Comparison of ENCODE assay signal across 8 cellular contexts in genomic region chr7:98869374-98870070, GRCh38. TPM values are rescaled to one million over a fixed set of nuclear protein-coding genes. Genes with fewer than 3 reads are reported as not detected.
DNase-seq lines count a peak whose midpoint lies in the region; ATAC-seq lines count a peak whose summit lies in the region.

TMEM130 (minus strand) TSS chr7:98870014; CDS start chr7:98869861, 153 bp downstream.

- no peak for DNase-seq in T-helper 2 cell treated with Interferon-gamma antibody and Interleukin-4, amounts not matched to agents 5 μg/mL and 100 μg/mL, for 36 hours (ENCODE audit: low spot score)
- no peak for DNase-seq in T-helper 2 cell
- DNase-seq in activated CD4-positive, alpha-beta memory T cell treated with anti-CD3 and anti-CD28 coated beads, Interleukin-2, amount 10 ng/mL, durations not matched to agents 7 days and 5 days = no peak
- DNase-seq in right cardiac atrium = no peak
- no peak for DNase-seq in kidney tubule cell (ENCODE audit: low spot score)
- DNase-seq in SJCRH30 = no peak
- no peak for DNase-seq in Ammon's horn (ENCODE audit: low spot score)

- POLR2A ChIA-PET in activated CD4-positive, alpha-beta memory T cell treated with anti-CD3 and anti-CD28 coated beads, Interleukin-2, amount 10 ng/mL, durations not matched to agents 7 days and 5 days (lab: Charles Lee) = no interaction called here

- H3K9me3 ChIP-seq in right cardiac atrium (ENCODE audit: control insufficient read depth, low read length) = no peaks in the 10 kb centered on the region
- no peaks in the 10 kb centered on the region for H3K9me3 ChIP-seq in SJCRH30 (replicated peaks)

- H3K27ac ChIP-seq in right cardiac atrium (ENCODE audit: low read length) = no peak within 1 kb of the TSS
- H3K27ac ChIP-seq in SJCRH30 = no peak within 1 kb of the TSS

- H3K4me3 ChIP-seq in right cardiac atrium (ENCODE audit: low read length) (peak within 1 kb of the TSS; percentile 57), SJCRH30 (no peak within 1 kb of the TSS)

- H3K4me1 ChIP-seq in right cardiac atrium (ENCODE audit: control insufficient read depth, insufficient read depth, low read length) = no peaks in the 10 kb centered on the region
- peaks cover 13% of the 10 kb centered on the region; the same call in 1 of the 2 replicates for H3K4me1 ChIP-seq in SJCRH30

- CTCF ChIA-PET in activated CD4-positive, alpha-beta memory T cell treated with anti-CD3 and anti-CD28 coated beads, Interleukin-2, amount 10 ng/mL, durations not matched to agents 7 days and 5 days (lab: Charles Lee) = interaction anchor here (1.5 kb wide), 1 partner anchor 10 kb away, joined by 6 read pairs; no protein-coding TSS in a partner anchor

- no peaks in the 10 kb centered on the region for H3K9me3 Mint-ChIP-seq in T-helper 2 cell treated with Interferon-gamma antibody and Interleukin-4, amounts not matched to agents 5 μg/mL and 100 μg/mL, for 36 hours
- no peaks in the 10 kb centered on the region for H3K9me3 Mint-ChIP-seq in activated CD4-positive, alpha-beta memory T cell treated with anti-CD3 and anti-CD28 coated beads, Interleukin-2, amount 10 ng/mL, durations not matched to agents 7 days and 5 days
- H3K9me3 Mint-ChIP-seq in stimulated activated memory B cell treated with anti-CD40 and anti-IgM and Interleukin-4, amounts not matched to agents 10 μg/mL and 1 μg/mL and 100 μg/mL, for 72 hours = no peaks in the 10 kb centered on the region

- no peak for ATAC-seq in right cardiac atrium
- ATAC-seq in stimulated activated memory B cell treated with anti-CD40 and anti-IgM and Interleukin-4, amounts not matched to agents 10 μg/mL and 1 μg/mL and 100 μg/mL, for 72 hours = peak; percentile 37

- intact Hi-C loops in right cardiac atrium (cut with DNase I) = no loop called here

- H3K36me3 ChIP-seq in SJCRH30 = no peaks in the 10 kb centered on the region

- no peak within 1 kb of the TSS for H3K27ac Mint-ChIP-seq in T-helper 2 cell treated with Interferon-gamma antibody and Interleukin-4, amounts not matched to agents 5 μg/mL and 100 μg/mL, for 36 hours
- H3K27ac Mint-ChIP-seq in activated CD4-positive, alpha-beta memory T cell treated with anti-CD3 and anti-CD28 coated beads, Interleukin-2, amount 10 ng/mL, durations not matched to agents 7 days and 5 days = no peak within 1 kb of the TSS
- H3K27ac Mint-ChIP-seq in stimulated activated memory B cell treated with anti-CD40 and anti-IgM and Interleukin-4, amounts not matched to agents 10 μg/mL and 1 μg/mL and 100 μg/mL, for 72 hours = peak within 1 kb of the TSS; percentile 79

- peaks cover 3% of the 10 kb centered on the region for H3K4me1 Mint-ChIP-seq in T-helper 2 cell treated with Interferon-gamma antibody and Interleukin-4, amounts not matched to agents 5 μg/mL and 100 μg/mL, for 36 hours (ENCODE audit: low read depth)
- H3K4me1 Mint-ChIP-seq in activated CD4-positive, alpha-beta memory T cell treated with anti-CD3 and anti-CD28 coated beads, Interleukin-2, amount 10 ng/mL, durations not matched to agents 7 days and 5 days = peaks cover 8% of the 10 kb centered on the region
- H3K4me1 Mint-ChIP-seq in stimulated activated memory B cell treated with anti-CD40 and anti-IgM and Interleukin-4, amounts not matched to agents 10 μg/mL and 1 μg/mL and 100 μg/mL, for 72 hours = peaks cover 18% of the 10 kb centered on the region

- no peaks in the 10 kb centered on the region for H3K36me3 Mint-ChIP-seq in T-helper 2 cell treated with Interferon-gamma antibody and Interleukin-4, amounts not matched to agents 5 μg/mL and 100 μg/mL, for 36 hours (ENCODE audit: low read depth)
- no peaks in the 10 kb centered on the region for H3K36me3 Mint-ChIP-seq in activated CD4-positive, alpha-beta memory T cell treated with anti-CD3 and anti-CD28 coated beads, Interleukin-2, amount 10 ng/mL, durations not matched to agents 7 days and 5 days (ENCODE audit: low read depth)
- no peaks in the 10 kb centered on the region for H3K36me3 Mint-ChIP-seq in stimulated activated memory B cell treated with anti-CD40 and anti-IgM and Interleukin-4, amounts not matched to agents 10 μg/mL and 1 μg/mL and 100 μg/mL, for 72 hours

- H3K4me3 Mint-ChIP-seq in T-helper 2 cell treated with Interferon-gamma antibody and Interleukin-4, amounts not matched to agents 5 μg/mL and 100 μg/mL, for 36 hours = peak within 1 kb of the TSS; percentile 77
- H3K4me3 Mint-ChIP-seq in activated CD4-positive, alpha-beta memory T cell treated with anti-CD3 and anti-CD28 coated beads, Interleukin-2, amount 10 ng/mL, durations not matched to agents 7 days and 5 days = peak within 1 kb of the TSS; percentile 66
- H3K4me3 Mint-ChIP-seq in stimulated activated memory B cell treated with anti-CD40 and anti-IgM and Interleukin-4, amounts not matched to agents 10 μg/mL and 1 μg/mL and 100 μg/mL, for 72 hours = peak within 1 kb of the TSS; percentile 85

- no peaks in the 10 kb centered on the region for H3K27me3 ChIP-seq in right cardiac atrium (ENCODE audit: control insufficient read depth, insufficient read depth)
- peaks cover 4% of the 10 kb centered on the region; the same call in 1 of the 2 replicates for H3K27me3 ChIP-seq in SJCRH30

- peaks cover 26% of the 10 kb centered on the region for H3K27me3 Mint-ChIP-seq in T-helper 2 cell treated with Interferon-gamma antibody and Interleukin-4, amounts not matched to agents 5 μg/mL and 100 μg/mL, for 36 hours (ENCODE audit: low read depth)
- H3K27me3 Mint-ChIP-seq in activated CD4-positive, alpha-beta memory T cell treated with anti-CD3 and anti-CD28 coated beads, Interleukin-2, amount 10 ng/mL, durations not matched to agents 7 days and 5 days = peaks cover 22% of the 10 kb centered on the region
- no peaks in the 10 kb centered on the region for H3K27me3 Mint-ChIP-seq in stimulated activated memory B cell treated with anti-CD40 and anti-IgM and Interleukin-4, amounts not matched to agents 10 μg/mL and 1 μg/mL and 100 μg/mL, for 72 hours

- 2% methylated on average over 76 of the region's 76 CpGs for WGBS in right cardiac atrium

RNA-seq across cellular contexts. Expression of gene TMEM130, which starts in this region (rescaled TPM):
- not detected for total RNA-seq in activated CD4-positive, alpha-beta memory T cell treated with anti-CD3 and anti-CD28 coated beads, Interleukin-2, amount 10 ng/mL, durations not matched to agents 7 days and 5 days
- under 1 TPM in 1 of 4 donors, not detected in 3; 0.58 TPM for total RNA-seq in right cardiac atrium
- 0.11 TPM for polyA plus RNA-seq in right cardiac atrium
- total RNA-seq in SJCRH30 (2014; rRNA removed; shearing (Covaris generic)) = not detected in 2 replicates
